2 cellular contexts compared by ENCODE assay signal in genomic region chr14:91614187-91614586, GRCh38.
TF ChIP-seq lines count a peak whose summit lies in the region.

No MANE protein-coding gene starts in this region.

TF ChIP-seq in A549, 52 proteins besides CTCF, POLR2A, EP300 and RAD21:
- no peak for TF ChIP-seq HEYL (CRISPR knock-in tag; IDR thresholded peaks at IDR 0.05)
- no peak for TF ChIP-seq REST (IDR thresholded peaks at IDR 0.05)
- no peak for TF ChIP-seq HOXA7 (CRISPR knock-in tag; IDR thresholded peaks at IDR 0.05)
- TF ChIP-seq RCOR1 (IDR thresholded peaks at IDR 0.05; ENCODE audit: low read depth, low read length) = no peak
- TF ChIP-seq TP53 (CRISPR knock-in tag; IDR thresholded peaks at IDR 0.05) = no peak
- TF ChIP-seq HES2 (IDR thresholded peaks at IDR 0.05) = no peak
- peak; percentile 93 for TF ChIP-seq NFE2L2 (conservative IDR thresholded peaks at IDR 0.05; ENCODE audit: low read length)
- TF ChIP-seq MAFK (IDR thresholded peaks at IDR 0.05; ENCODE audit: partially characterized antibody) = peak; percentile 98
- no peak for TF ChIP-seq NR3C1 (IDR thresholded peaks at IDR 0.05)
- TF ChIP-seq RFX5 (IDR thresholded peaks at IDR 0.05) = no peak
- no peak for TF ChIP-seq POLR2AphosphoS2 (conservative IDR thresholded peaks at IDR 0.05; ENCODE audit: low read length)

TF ChIP-seq in H1, 55 proteins besides CTCF, POLR2A, EP300 and RAD21:
- TF ChIP-seq YY1 (IDR thresholded peaks at IDR 0.05; ENCODE audit: low read depth, low read length) (no peak), BACH1 (IDR thresholded peaks at IDR 0.05; ENCODE audit: low read length) (peak; percentile 71), PHF8 (conservative IDR thresholded peaks at IDR 0.05; ENCODE audit: low read depth, low read length) (no peak), ATF3 (IDR thresholded peaks at IDR 0.05; ENCODE audit: insufficient read depth, low read depth, low read length) (no peak), CEBPB (IDR thresholded peaks at IDR 0.05; ENCODE audit: low read depth, low read length) (no peak)
